9 cellular contexts compared by ENCODE assay signal in the genomic region with DNA sequence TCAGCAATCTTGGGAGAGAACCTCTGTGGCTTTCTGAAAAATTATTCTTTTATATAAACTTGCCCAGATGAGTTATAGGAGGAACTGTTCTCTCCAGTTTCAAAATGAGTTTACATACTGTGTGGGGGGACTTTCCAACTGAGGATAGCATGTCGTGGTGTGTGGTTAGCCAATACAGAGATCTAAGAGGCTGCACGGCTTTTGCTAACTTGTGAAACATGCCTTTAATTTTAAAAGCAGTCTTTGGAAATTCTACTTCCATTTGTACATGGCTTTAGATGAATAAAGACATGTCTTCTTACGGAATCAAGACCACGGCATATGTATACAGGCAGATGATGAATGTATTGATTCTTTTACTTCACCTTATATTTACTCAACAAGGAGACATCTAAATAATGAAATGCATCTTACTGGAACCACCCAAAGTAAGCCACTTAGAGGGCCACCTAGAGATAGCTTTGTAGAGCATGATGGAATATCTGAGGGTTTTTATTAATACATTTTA. TPM values are rescaled to one million over a fixed set of nuclear protein-coding genes. Genes with fewer than 3 reads are reported as not detected.
DNase-seq lines count a peak whose midpoint lies in the region; ATAC-seq and TF ChIP-seq lines count a peak whose summit lies in the region.
"Had no signal": no experiment of that assay in that cellular context is flagged by ENCODE, and none has a peak within 500 bp of the region (broad histone marks: within the 10 kb centered on the region; RNA-seq: fewer than 3 reads in every experiment).

No MANE protein-coding gene starts in this region.

- CTCF ChIA-PET in activated CD4-positive, alpha-beta memory T cell treated with anti-CD3 and anti-CD28 coated beads for 36 hours (lab: Charles Lee), result interaction anchor here (0.7 to 1.2 kb wide), 5 partner anchors 13 to 396 kb away, joined by 3 to 4 read pairs (median 3); no protein-coding TSS in a partner anchor

- H3K4me1 Mint-ChIP-seq in activated CD4-positive, alpha-beta memory T cell treated with anti-CD3 and anti-CD28 coated beads for 36 hours (ENCODE audit: low read depth), result peaks cover 73% of the 10 kb centered on the region
- H3K4me1 Mint-ChIP-seq in naive B cell, result peaks cover 49 to 68% (median 52%) of the 10 kb centered on the region in 3 donors

- no peaks in the 10 kb centered on the region for H3K27me3 ChIP-seq in brain microvascular endothelial cell (replicated peaks)

- no peak for TF ChIP-seq CTCF in brain microvascular endothelial cell (IDR thresholded peaks at IDR 0.05; ENCODE audit: low read depth, low read length, missing control alignments)

- in situ Hi-C loops in brain microvascular endothelial cell (cut with HindIII; ENCODE audit: low pct_ligation_motif_present, low sequenced_read_pairs), result no loop called here

- H3K36me3 ChIP-seq in brain microvascular endothelial cell (replicated peaks), result peaks cover 3% of the 10 kb centered on the region

- no peaks in the 10 kb centered on the region for H3K27me3 Mint-ChIP-seq in activated CD4-positive, alpha-beta memory T cell treated with anti-CD3 and anti-CD28 coated beads for 36 hours
- H3K27me3 Mint-ChIP-seq in naive B cell, result no peaks in the 10 kb centered on the region

- H3K27ac ChIP-seq in brain microvascular endothelial cell, result no peak overlapping the region
- H3K27ac ChIP-seq: C4-2B had no signal

- H3K36me3 Mint-ChIP-seq in activated CD4-positive, alpha-beta memory T cell treated with anti-CD3 and anti-CD28 coated beads for 36 hours, result peaks cover 12% of the 10 kb centered on the region
- no peaks in the 10 kb centered on the region for H3K36me3 Mint-ChIP-seq in naive B cell

- H3K9me3 Mint-ChIP-seq in activated CD4-positive, alpha-beta memory T cell treated with anti-CD3 and anti-CD28 coated beads for 36 hours, result no peaks in the 10 kb centered on the region
- no peaks in the 10 kb centered on the region for H3K9me3 Mint-ChIP-seq in naive B cell

- intact Hi-C loops in activated CD4-positive, alpha-beta memory T cell treated with anti-CD3 and anti-CD28 coated beads for 36 hours (cut with micrococcal nuclease), result loop anchor here (1.0 to 2.0 kb wide), 4 partner anchors 8 to 340 kb away; no protein-coding TSS in a partner anchor

- peak overlapping the region; percentile 13 for H3K4me3 Mint-ChIP-seq in activated CD4-positive, alpha-beta memory T cell treated with anti-CD3 and anti-CD28 coated beads for 36 hours
- H3K4me3 Mint-ChIP-seq in naive B cell, result peak overlapping the region; percentile 28 to 73 (median 66)

- ATAC-seq in HG03342 (IDR thresholded peaks at IDR 0.05; ENCODE audit: unreplicated experiment) (peak; percentile 89), naive B cell (ENCODE audit: low read depth in 2 of 2) (peak; percentile 99)

- POLR2A ChIA-PET in activated CD4-positive, alpha-beta memory T cell treated with anti-CD3 and anti-CD28 coated beads for 36 hours (lab: Charles Lee), result interaction anchor here (0.6 to 1.5 kb wide), 7 partner anchors 12 to 339 kb away, joined by 3 to 4 read pairs (median 3); no protein-coding TSS in a partner anchor

- H3K4me3 ChIP-seq in brain microvascular endothelial cell (ENCODE audit: low read depth, low read length), result no peak overlapping the region

- peak; percentile 33 for DNase-seq in activated gamma-delta T cell treated with Interleukin-2 at 50 U/mL for 16 hours
- no peak for DNase-seq in activated gamma-delta T cell (lab: John Stamatoyannopoulos, UW)
- peak; percentile 78 for DNase-seq in activated CD4-positive, alpha-beta memory T cell treated with anti-CD3 and anti-CD28 coated beads for 36 hours
- DNase-seq in naive B cell, result peak; percentile 75
- DNase-seq in NCI-H187 (lab: John Stamatoyannopoulos, UW), result no peak
- DNase-seq in brain microvascular endothelial cell, result no peak
- DNase-seq in DMS153 treated with DMSO at 0.1 percent for 48 hours (lab: John Stamatoyannopoulos, UW; ENCODE audit: unreplicated experiment), result no peak

- H3K27ac Mint-ChIP-seq in activated CD4-positive, alpha-beta memory T cell treated with anti-CD3 and anti-CD28 coated beads for 36 hours, result peak overlapping the region; percentile 84
- peak overlapping the region; percentile 64 to 97 (median 96) for H3K27ac Mint-ChIP-seq in naive B cell

RNA-seq across cellular contexts. Expression of a gene that starts 39.8 kb away (rescaled TPM):
- total RNA-seq in activated CD4-positive, alpha-beta memory T cell treated with anti-CD3 and anti-CD28 coated beads for 36 hours, result 10 to 100 TPM; 43.2 to 43.8 TPM
- 10 to 100 TPM in 1 of 6 donors, 1 to 10 TPM in 4, not detected in 1; 8.2 to 10.2 (median 8.7) TPM for polyA plus RNA-seq in naive B cell (ENCODE audit: low read depth in 6 of 6)

Comparison
In these comparisons a context has a peak if more than half of its experiments do, and no peak if none do; other contexts are left out.
1. DNase-seq: peak in activated gamma-delta T cell treated with Interleukin-2 at 50 U/mL for 16 hours (single experiment), activated CD4-positive, alpha-beta memory T cell treated with anti-CD3 and anti-CD28 coated beads for 36 hours (single experiment) and naive B cell (single experiment); none in activated gamma-delta T cell (single experiment), NCI-H187 (0 of 2), brain microvascular endothelial cell (single experiment) and DMS153 treated with DMSO at 0.1 percent for 48 hours (single experiment).